5 cellular contexts compared by ENCODE assay signal in genomic region chr12:64127811-64128210, GRCh38.
"Had no signal": no experiment of that assay in that cellular context is flagged by ENCODE, and none has a peak within 500 bp of the region (broad histone marks: within the 10 kb centered on the region; RNA-seq: fewer than 3 reads in every experiment).

No MANE protein-coding gene starts in this region.

- H3K27ac Mint-ChIP-seq: GM23338, HFFc6 had no signal

- H3K4me2 ChIP-seq: GM23338 had no signal

- H3K4me1 Mint-ChIP-seq: GM23338 had no signal

- H3K9me3 Mint-ChIP-seq: GM23338 had no signal

- H3K4me3 Mint-ChIP-seq: GM23338, HFFc6 had no signal

- H3K27ac ChIP-seq: HL-60 had no signal

- H2AFZ ChIP-seq: GM23338 had no signal

- H3K4me1 ChIP-seq: HAP-1 had no signal

- H3K4me3 ChIP-seq: GM23338, HAP-1, K562 had no signal

- DNase-seq: HFFc6 had no signal

- H3K9me3 ChIP-seq: HAP-1 had no signal
